10 cellular contexts compared by ENCODE assay signal in the genomic region with DNA sequence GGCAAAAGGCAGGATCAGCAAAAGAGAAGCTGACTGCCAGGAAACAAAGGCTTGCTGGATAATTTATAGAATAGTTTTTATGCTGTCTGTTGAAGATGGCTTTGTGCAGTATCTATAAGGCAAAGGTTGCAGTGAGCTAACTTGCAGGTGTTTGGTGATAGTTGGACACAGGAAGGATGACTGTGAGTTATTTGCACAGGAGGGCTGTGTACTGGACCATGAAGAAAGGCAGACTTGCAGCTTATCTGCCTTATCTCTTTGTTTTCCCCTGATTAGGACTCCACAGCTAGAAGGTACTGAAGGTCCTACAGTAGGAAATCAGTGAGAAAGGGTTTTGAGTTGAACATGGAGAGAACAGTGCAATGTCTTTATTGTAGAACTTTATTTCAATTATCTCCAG. TPM values are rescaled to one million over a fixed set of nuclear protein-coding genes. Genes with fewer than 3 reads are reported as not detected.
DNase-seq lines count a peak whose midpoint lies in the region; ATAC-seq, FAIRE-seq and TF ChIP-seq lines count a peak whose summit lies in the region.
"Had no signal": no experiment of that assay in that cellular context is flagged by ENCODE, and none has a peak within 500 bp of the region (broad histone marks: within the 10 kb centered on the region; RNA-seq: fewer than 3 reads in every experiment).

No MANE protein-coding gene starts in this region.

- H4K20me1 ChIP-seq in endothelial cell of umbilical vein (replicated peaks; ENCODE audit: control insufficient read depth, extremely low read depth, insufficient read depth, low read length) = no peaks in the 10 kb centered on the region

- no peaks in the 10 kb centered on the region for H3K9me1 ChIP-seq in endothelial cell of umbilical vein (replicated peaks; ENCODE audit: control insufficient read depth, extremely low read depth, insufficient read depth, low read length)

- POLR2A ChIA-PET in endothelial cell of umbilical vein (lab: Charles Lee) = no interaction called here

- CTCF ChIA-PET in endothelial cell of umbilical vein (lab: Charles Lee) = interaction anchor here (1.1 to 2.2 kb wide), 3 partner anchors 10 to 161 kb away, joined by 5 to 7 read pairs (median 5); no protein-coding TSS in a partner anchor

- ATAC-seq in stimulated activated naive CD8-positive, alpha-beta T cell treated with anti-CD3 and anti-CD28 coated beads, Interleukin-15, Interleukin-2, amounts not matched to agents 100 U/mL and 50 U/mL, for 24 hours = no peak

- H3K9me3 ChIP-seq in endothelial cell of umbilical vein (replicated peaks; ENCODE audit: control insufficient read depth, insufficient read depth, low read length) = no peaks in the 10 kb centered on the region

- H3K9me3 Mint-ChIP-seq in stimulated activated naive CD8-positive, alpha-beta T cell treated with anti-CD3 and anti-CD28 coated beads, Interleukin-15, Interleukin-2, amounts not matched to agents 100 ng/mL and 50 ng/mL, for 24 hours = no peaks in the 10 kb centered on the region
- H3K9me3 Mint-ChIP-seq in type B pancreatic cell = no peaks in the 10 kb centered on the region

- no peak overlapping the region for H2AFZ ChIP-seq in endothelial cell of umbilical vein (ENCODE audit: low read depth, low read length)

- peak overlapping the region; percentile 68 for H3K4me3 Mint-ChIP-seq in stimulated activated naive CD8-positive, alpha-beta T cell treated with anti-CD3 and anti-CD28 coated beads, Interleukin-15, Interleukin-2, amounts not matched to agents 100 ng/mL and 50 ng/mL, for 24 hours
- peak overlapping the region; percentile 82 for H3K4me3 Mint-ChIP-seq in type B pancreatic cell

- DNase-seq in stimulated activated naive CD8-positive, alpha-beta T cell treated with anti-CD3 and anti-CD28 coated beads, Interleukin-15, Interleukin-2, amounts not matched to agents 100 U/mL and 50 U/mL, for 24 hours = no peak
- DNase-seq in NCI-H146 treated with DMSO at 0.1 percent for 48 hours (lab: John Stamatoyannopoulos, UW; ENCODE audit: unreplicated experiment) (peak; percentile 82), endothelial cell of umbilical vein (ENCODE audit: low read depth, low spot score) (no peak), type B pancreatic cell (ENCODE audit: extremely low spot score, unreplicated experiment) (no peak), HuH-7 (ENCODE audit: low spot score) (no peak), cerebellum (ENCODE audit: low spot score) (no peak)
- DNase-seq in activated effector memory CD4-positive, alpha-beta T cell treated with Interleukin-2 at 50 U/mL for 16 hours = no peak

- intact Hi-C loops in endothelial cell of umbilical vein (cut with micrococcal nuclease) = no loop called here

- H3K27ac Mint-ChIP-seq in stimulated activated naive CD8-positive, alpha-beta T cell treated with anti-CD3 and anti-CD28 coated beads, Interleukin-15, Interleukin-2, amounts not matched to agents 100 ng/mL and 50 ng/mL, for 24 hours = no peak overlapping the region
- no peak overlapping the region for H3K27ac Mint-ChIP-seq in type B pancreatic cell

- no TSS peak for BruUV-seq in endothelial cell of umbilical vein (replicated peaks; lab: Mats Ljungman, UMichigan)

- peaks cover 30% of the 10 kb centered on the region for H3K27me3 Mint-ChIP-seq in stimulated activated naive CD8-positive, alpha-beta T cell treated with anti-CD3 and anti-CD28 coated beads, Interleukin-15, Interleukin-2, amounts not matched to agents 100 ng/mL and 50 ng/mL, for 24 hours
- H3K27me3 Mint-ChIP-seq in type B pancreatic cell = peaks cover 62% of the 10 kb centered on the region

- FAIRE-seq in endothelial cell of umbilical vein (lab: Jason Lieb, UNC) = no peak

- TF ChIP-seq CTCF in endothelial cell of umbilical vein (IDR thresholded peaks at IDR 0.05; ENCODE audit: extremely low read depth in 1 of 2, insufficient read depth in 1 of 2, low read depth in 1 of 2, low read length in 2 of 2) (no peak), type B pancreatic cell (conservative IDR thresholded peaks at IDR 0.05) (no peak)

- no peak overlapping the region for H3K27ac ChIP-seq in endothelial cell of umbilical vein (ENCODE audit: insufficient read depth, low read depth, low read length)

- TF ChIP-seq POLR2A in endothelial cell of umbilical vein (IDR thresholded peaks at IDR 0.05; ENCODE audit: low read depth, low read length) = no peak

- H3K36me3 ChIP-seq in endothelial cell of umbilical vein (ENCODE audit: control insufficient read depth in 2 of 2, extremely low read depth in 1 of 2, insufficient read depth in 2 of 2, low read length in 2 of 2) = no peaks in the 10 kb centered on the region

- peaks cover 5% of the 10 kb centered on the region for H3K4me1 ChIP-seq in endothelial cell of umbilical vein (ENCODE audit: control insufficient read depth, extremely low read depth, insufficient read depth, low read length)

- H3K4me2 ChIP-seq in endothelial cell of umbilical vein (ENCODE audit: insufficient read depth, low read length) = peak overlapping the region; percentile 59

- peaks cover 17% of the 10 kb centered on the region for H3K4me1 Mint-ChIP-seq in stimulated activated naive CD8-positive, alpha-beta T cell treated with anti-CD3 and anti-CD28 coated beads, Interleukin-15, Interleukin-2, amounts not matched to agents 100 ng/mL and 50 ng/mL, for 24 hours (ENCODE audit: low read depth)
- peaks cover 9% of the 10 kb centered on the region for H3K4me1 Mint-ChIP-seq in type B pancreatic cell (ENCODE audit: unreplicated experiment)

- H3K9ac ChIP-seq in endothelial cell of umbilical vein (replicated peaks; ENCODE audit: extremely low read depth, insufficient read depth, low read length) = no peak overlapping the region

- dilution Hi-C loops in endothelial cell of umbilical vein (cut with MboI; ENCODE audit: extremely low pct_ligation_motif_present, low sequenced_read_pairs) = no loop called here

- no peaks in the 10 kb centered on the region for H3K79me2 ChIP-seq in endothelial cell of umbilical vein (ENCODE audit: control insufficient read depth, insufficient read depth, low read length)

- peaks cover 48 to 49% of the 10 kb centered on the region in 2 experiments for H3K27me3 ChIP-seq in endothelial cell of umbilical vein (ENCODE audit: control insufficient read depth in 2 of 2, insufficient read depth in 2 of 2, low read length in 2 of 2)

- no peaks in the 10 kb centered on the region for H3K36me3 Mint-ChIP-seq in stimulated activated naive CD8-positive, alpha-beta T cell treated with anti-CD3 and anti-CD28 coated beads, Interleukin-15, Interleukin-2, amounts not matched to agents 100 ng/mL and 50 ng/mL, for 24 hours (ENCODE audit: low read depth)
- H3K36me3 Mint-ChIP-seq in type B pancreatic cell = no peaks in the 10 kb centered on the region

- no peak overlapping the region for H3K4me3 ChIP-seq in endothelial cell of umbilical vein (replicated peaks in 1 of 3; ENCODE audit: insufficient read depth in 1 of 3, low read depth in 1 of 3, low read length in 3 of 3)

TF ChIP-seq in endothelial cell of umbilical vein, 7 proteins besides CTCF, POLR2A, EP300 and RAD21:
- TF ChIP-seq POLR2AphosphoS5 (IDR thresholded peaks at IDR 0.05; ENCODE audit: insufficient read depth, low read depth, low read length) (no peak), FOS (IDR thresholded peaks at IDR 0.05; ENCODE audit: borderline replicate concordance, insufficient read depth, low read length) (no peak), EZH2 (IDR thresholded peaks at IDR 0.05; ENCODE audit: borderline replicate concordance, low read depth, low read length, severe bottlenecking) (no peak), MYC (IDR thresholded peaks at IDR 0.05; ENCODE audit: low read depth, low read length) (no peak), JUN (IDR thresholded peaks at IDR 0.05; ENCODE audit: borderline replicate concordance, insufficient read depth, insufficient read length, low read depth) (no peak), GATA2 (IDR thresholded peaks at IDR 0.05; ENCODE audit: insufficient read depth, insufficient read length, low read depth, low read length) (no peak)
- TF ChIP-seq, protein P1, sequence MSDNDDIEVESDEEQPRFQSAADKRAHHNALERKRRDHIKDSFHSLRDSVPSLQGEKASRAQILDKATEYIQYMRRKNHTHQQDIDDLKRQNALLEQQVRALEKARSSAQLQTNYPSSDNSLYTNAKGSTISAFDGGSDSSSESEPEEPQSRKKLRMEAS (IDR thresholded peaks at IDR 0.05; ENCODE audit: insufficient read depth, insufficient read length) = no peak

RNA-seq across cellular contexts. Expression of a gene that starts 2.1 kb away (rescaled TPM):
- total RNA-seq in endothelial cell of umbilical vein (not detected in 2 replicates), type B pancreatic cell (ENCODE audit: low replicate concordance) (0.36 and 1.3 TPM in 2 replicates), cerebellum (not detected)
- polyA plus RNA-seq in endothelial cell of umbilical vein = not detected in 2 replicates
- not detected in 2 replicates for polyA plus RNA-seq in endothelial cell of umbilical vein (2011; cell fraction: cytosol; rRNA removed)
- not detected in 2 replicates for polyA plus RNA-seq in endothelial cell of umbilical vein (2011; cell fraction: nucleus; rRNA removed)
- not detected in 2 replicates for polyA plus RNA-seq in endothelial cell of umbilical vein (2012)
- polyA minus RNA-seq in endothelial cell of umbilical vein = not detected in 2 replicates
- not detected for polyA minus RNA-seq in endothelial cell of umbilical vein (2011; cell fraction: cytosol; rRNA and poly(A)+ RNA removed)
- not detected in 2 replicates for polyA minus RNA-seq in endothelial cell of umbilical vein (2011; cell fraction: nucleus; rRNA and poly(A)+ RNA removed)
- total RNA-seq: glomerular endothelial cell, NCI-H460 had no signal

RNA-seq across cellular contexts. Expression of a gene that starts 36.0 kb away (rescaled TPM):
- 33.7 and 36.9 TPM in 2 replicates for total RNA-seq in endothelial cell of umbilical vein
- 12.3 and 13.1 TPM in 2 replicates for polyA plus RNA-seq in endothelial cell of umbilical vein
- polyA plus RNA-seq in endothelial cell of umbilical vein (2011; cell fraction: cytosol; rRNA removed) = 25.9 and 32.8 TPM in 2 replicates
- polyA plus RNA-seq in endothelial cell of umbilical vein (2011; cell fraction: nucleus; rRNA removed) = 14.0 and 17.9 TPM in 2 replicates
- 28.5 and 43.6 TPM in 2 replicates for polyA plus RNA-seq in endothelial cell of umbilical vein (2012)
- polyA minus RNA-seq in endothelial cell of umbilical vein = 17.4 and 18.0 TPM in 2 replicates
- polyA minus RNA-seq in endothelial cell of umbilical vein (2011; cell fraction: cytosol; rRNA and poly(A)+ RNA removed) = 15.0 TPM
- 3.8 and 7.7 TPM in 2 replicates for polyA minus RNA-seq in endothelial cell of umbilical vein (2011; cell fraction: nucleus; rRNA and poly(A)+ RNA removed)
- total RNA-seq in type B pancreatic cell (ENCODE audit: low replicate concordance) = 31.7 and 37.6 TPM in 2 replicates
- total RNA-seq in cerebellum = 35.7 TPM

RNA-seq across cellular contexts. Expression of a gene that starts 44.4 kb away (rescaled TPM):
- total RNA-seq in endothelial cell of umbilical vein = 23.4 and 25.1 TPM in 2 replicates
- polyA plus RNA-seq in endothelial cell of umbilical vein = 26.3 and 31.9 TPM in 2 replicates
- 29.5 and 32.1 TPM in 2 replicates for polyA plus RNA-seq in endothelial cell of umbilical vein (2011; cell fraction: cytosol; rRNA removed)
- polyA plus RNA-seq in endothelial cell of umbilical vein (2011; cell fraction: nucleus; rRNA removed) = 62.1 and 68.7 TPM in 2 replicates
- 21.3 and 25.6 TPM in 2 replicates for polyA plus RNA-seq in endothelial cell of umbilical vein (2012)
- 29.3 and 39.5 TPM in 2 replicates for polyA minus RNA-seq in endothelial cell of umbilical vein
- polyA minus RNA-seq in endothelial cell of umbilical vein (2011; cell fraction: cytosol; rRNA and poly(A)+ RNA removed) = 3.9 TPM
- 18.5 and 20.2 TPM in 2 replicates for polyA minus RNA-seq in endothelial cell of umbilical vein (2011; cell fraction: nucleus; rRNA and poly(A)+ RNA removed)
- total RNA-seq in type B pancreatic cell (ENCODE audit: low replicate concordance) = 18.6 and 23.8 TPM in 2 replicates
- 14.1 TPM for total RNA-seq in cerebellum
